14 cellular contexts compared by ENCODE assay signal in genomic region chr2:136376211-136376610, GRCh38.
DNase-seq lines count a peak whose midpoint lies in the region; ATAC-seq and TF ChIP-seq lines count a peak whose summit lies in the region.
"Had no signal": no experiment of that assay in that cellular context is flagged by ENCODE, and none has a peak within 500 bp of the region (broad histone marks: within the 10 kb centered on the region; RNA-seq: fewer than 3 reads in every experiment).

No MANE protein-coding gene starts in this region.

- H3K36me3 Mint-ChIP-seq in H9 (ENCODE audit: insufficient read depth in 1 of 3, low read depth in 3 of 3), result no peaks in the 10 kb centered on the region
- peaks cover 6% of the 10 kb centered on the region for H3K36me3 Mint-ChIP-seq in activated T-helper 1 cell treated with anti-CD3 and anti-CD28 coated beads, Interleukin-12 subunit alpha, Interleukin-12 subunit beta, Interleukin-2, Interleukin-4 antibody, amounts not matched to agents 30 ng/mL and 10 ng/mL and 1 ng/mL, durations not matched to agents 14 hours and 24 hours and 36 hours (ENCODE audit: low read depth)
- peaks cover 0 to 16% (median 0%) of the 10 kb centered on the region in 5 donors for H3K36me3 Mint-ChIP-seq in naive thymus-derived CD4-positive, alpha-beta T cell

- H4K20me1 ChIP-seq in H9 (ENCODE audit: control insufficient read depth, insufficient read depth, insufficient read length), result no peaks in the 10 kb centered on the region
- H4K20me1 ChIP-seq in PC-9 (ENCODE audit: insufficient read depth), result no peaks in the 10 kb centered on the region

- no peak overlapping the region for H3K18ac ChIP-seq in H9 (ENCODE audit: insufficient read length, low read depth, low read length)

- DNase-seq in NCI-H2029 (lab: John Stamatoyannopoulos, UW) (peak; percentile 13), NCI-H2029 treated with DMSO at 0.1 percent for 48 hours (lab: John Stamatoyannopoulos, UW) (no peak), H9 (peak; percentile 10), PC-9 (no peak), HK-2 (ENCODE audit: unreplicated experiment) (no peak)
- DNase-seq in activated T-helper 1 cell treated with anti-CD3 and anti-CD28 coated beads, Interleukin-12 subunit alpha, Interleukin-12 subunit beta, Interleukin-2, Interleukin-4 antibody, amounts not matched to agents 30 ng/mL and 10 ng/mL and 1 ng/mL, durations not matched to agents 14 hours and 24 hours and 36 hours (ENCODE audit: low spot score), result no peak
- peak in 1 of 9 donors; percentile 12 for DNase-seq in naive thymus-derived CD4-positive, alpha-beta T cell
- no peak for DNase-seq in central memory CD4-positive, alpha-beta T cell
- DNase-seq: 8988T, left cardiac atrium, NCI-H1092, SIG-M5, tibial artery had no signal

- H3K4me1 Mint-ChIP-seq in H9, result peaks cover 0 to 8% of the 10 kb centered on the region in 2 experiments; a peak in 2 of 4 replicates
- H3K4me1 Mint-ChIP-seq in activated T-helper 1 cell treated with anti-CD3 and anti-CD28 coated beads, Interleukin-12 subunit alpha, Interleukin-12 subunit beta, Interleukin-2, Interleukin-4 antibody, amounts not matched to agents 30 ng/mL and 10 ng/mL and 1 ng/mL, durations not matched to agents 14 hours and 24 hours and 36 hours (ENCODE audit: low read depth), result peaks cover 52% of the 10 kb centered on the region
- H3K4me1 Mint-ChIP-seq in naive thymus-derived CD4-positive, alpha-beta T cell, result peaks cover 15 to 57% (median 38%) of the 10 kb centered on the region in 7 donors

- H3K23me2 ChIP-seq in H9 (ENCODE audit: insufficient read length, low read depth, low read length, poor library complexity, severe bottlenecking), result no peaks in the 10 kb centered on the region

- H3K27me3 ChIP-seq in H9 (ENCODE audit: insufficient read depth, low read length), result no peaks in the 10 kb centered on the region
- no peaks in the 10 kb centered on the region for H3K27me3 ChIP-seq in naive thymus-derived CD4-positive, alpha-beta T cell (ENCODE audit: control insufficient read depth in 2 of 2, insufficient read depth in 2 of 2, low read length in 2 of 2)
- H3K27me3 ChIP-seq in PC-9 (ENCODE audit: insufficient read depth, low read depth), result no peaks in the 10 kb centered on the region
- H3K27me3 ChIP-seq: cardiac muscle cell, tibial artery had no signal

- H2AK5ac ChIP-seq in H9 (ENCODE audit: insufficient read length, low read length), result no peak overlapping the region

- no peaks in the 10 kb centered on the region for H3K79me1 ChIP-seq in H9 (ENCODE audit: insufficient read depth, low read depth, low read length, poor library complexity, severe bottlenecking)

- H4K8ac ChIP-seq in H9 (replicated peaks; ENCODE audit: insufficient read length, low read depth, low read length), result no peak overlapping the region

- H3K36me3 ChIP-seq in naive thymus-derived CD4-positive, alpha-beta T cell (ENCODE audit: control insufficient read depth in 2 of 3, insufficient read depth in 3 of 3, low read length in 3 of 3), result no peaks in the 10 kb centered on the region
- no peaks in the 10 kb centered on the region for H3K36me3 ChIP-seq in PC-9 (ENCODE audit: low read depth)
- H3K36me3 ChIP-seq: cardiac muscle cell, tibial artery had no signal

- no peak overlapping the region for H3K27ac Mint-ChIP-seq in H9
- H3K27ac Mint-ChIP-seq in activated T-helper 1 cell treated with anti-CD3 and anti-CD28 coated beads, Interleukin-12 subunit alpha, Interleukin-12 subunit beta, Interleukin-2, Interleukin-4 antibody, amounts not matched to agents 30 ng/mL and 10 ng/mL and 1 ng/mL, durations not matched to agents 14 hours and 24 hours and 36 hours, result peak overlapping the region; percentile 95
- peak overlapping the region in 8 of 9 donors; percentile 0 to 92 (median 70) for H3K27ac Mint-ChIP-seq in naive thymus-derived CD4-positive, alpha-beta T cell

- H3K9ac ChIP-seq in H9 (ENCODE audit: extremely low read depth, insufficient read length, low read length), result no peak overlapping the region

- no peak overlapping the region for H2BK12ac ChIP-seq in H9 (ENCODE audit: insufficient read length, low read depth, low read length)

- no peak overlapping the region for H3T11ph ChIP-seq in H9 (ENCODE audit: low read length)

- H3K56ac ChIP-seq in H9 (ENCODE audit: insufficient read length, low read depth, low read length), result no peak overlapping the region

- no CpG with 5 or more reads among the region's 6 CpGs for WGBS in H9 (ENCODE audit: extremely low coverage, insufficient read length, low lambda C conversion rate)

- H2BK5ac ChIP-seq in H9 (ENCODE audit: insufficient read length, low read length), result no peak overlapping the region

- no peak overlapping the region for H3K27ac ChIP-seq in H9 (ENCODE audit: insufficient read length, low read depth, low read length)
- no peak overlapping the region for H3K27ac ChIP-seq in naive thymus-derived CD4-positive, alpha-beta T cell (ENCODE audit: low read depth, low read length)
- H3K27ac ChIP-seq in PC-9, result no peak overlapping the region
- H3K27ac ChIP-seq: cardiac muscle cell, tibial artery had no signal

- no peaks in the 10 kb centered on the region for H3K4me1 ChIP-seq in H9 (ENCODE audit: insufficient read depth, low read length)
- peaks cover under 1 to 18% of the 10 kb centered on the region in 2 donors for H3K4me1 ChIP-seq in naive thymus-derived CD4-positive, alpha-beta T cell (ENCODE audit: control insufficient read depth in 2 of 2, insufficient read depth in 2 of 2, low read length in 2 of 2)
- H3K4me1 ChIP-seq in PC-9 (replicated peaks; ENCODE audit: insufficient read depth), result no peaks in the 10 kb centered on the region
- H3K4me1 ChIP-seq: tibial artery had no signal

- no peak overlapping the region for H2BK15ac ChIP-seq in H9 (ENCODE audit: low read depth, low read length)

- H3K9me2 ChIP-seq in PC-9 (ENCODE audit: insufficient read depth), result no peaks in the 10 kb centered on the region

- no TSS peak for BruUV-seq in PC-9 (replicated peaks; lab: Mats Ljungman, UMichigan)

- H4K91ac ChIP-seq in H9 (ENCODE audit: insufficient read length, low read depth, low read length), result no peak overlapping the region

- no peak for TF ChIP-seq CTCF in H9 (conservative IDR thresholded peaks at IDR 0.05)
- TF ChIP-seq CTCF in PC-9 (conservative IDR thresholded peaks at IDR 0.05), result no peak

- no peaks in the 10 kb centered on the region for H3K9me3 Mint-ChIP-seq in H9
- H3K9me3 Mint-ChIP-seq in activated T-helper 1 cell treated with anti-CD3 and anti-CD28 coated beads, Interleukin-12 subunit alpha, Interleukin-12 subunit beta, Interleukin-2, Interleukin-4 antibody, amounts not matched to agents 30 ng/mL and 10 ng/mL and 1 ng/mL, durations not matched to agents 14 hours and 24 hours and 36 hours, result peaks cover 8% of the 10 kb centered on the region
- H3K9me3 Mint-ChIP-seq in naive thymus-derived CD4-positive, alpha-beta T cell, result peaks cover 0 to 5% (median 0%) of the 10 kb centered on the region in 11 donors

- no peak overlapping the region for H3K4me3 ChIP-seq in naive thymus-derived CD4-positive, alpha-beta T cell (ENCODE audit: low read length)
- no peak overlapping the region for H3K4me3 ChIP-seq in PC-9
- H3K4me3 ChIP-seq: cardiac muscle cell, tibial artery had no signal

- CTCF ChIA-PET in naive thymus-derived CD4-positive, alpha-beta T cell (lab: Charles Lee), result interaction anchor here (0.6 to 11.5 kb wide), 9 partner anchors 8 to 641 kb away, joined by 3 to 270 read pairs (median 4); no protein-coding TSS in a partner anchor
- CTCF ChIA-PET in PC-9 (lab: Charles Lee), result no interaction called here

- H3K4me2 ChIP-seq in H9 (ENCODE audit: insufficient read depth, insufficient read length, low read length) (no peak overlapping the region), PC-9 (no peak overlapping the region)

- no peak overlapping the region for H4K5ac ChIP-seq in H9 (ENCODE audit: insufficient read length, low read depth, low read length)

- H3K14ac ChIP-seq in H9 (ENCODE audit: insufficient read depth, low read length), result no peak overlapping the region

- H3K9me3 ChIP-seq in H9 (ENCODE audit: control insufficient read depth, low read depth, low read length), result no peaks in the 10 kb centered on the region
- H3K9me3 ChIP-seq in naive thymus-derived CD4-positive, alpha-beta T cell (ENCODE audit: control insufficient read depth in 2 of 3, low read length in 3 of 3), result no peaks in the 10 kb centered on the region
- no peaks in the 10 kb centered on the region for H3K9me3 ChIP-seq in PC-9 (ENCODE audit: insufficient read depth, low read depth)
- H3K9me3 ChIP-seq: tibial artery had no signal

- no peaks in the 10 kb centered on the region for H3K79me2 ChIP-seq in H9 (ENCODE audit: insufficient read depth, low read length)
- no peaks in the 10 kb centered on the region for H3K79me2 ChIP-seq in PC-9 (ENCODE audit: low read depth)

- H2BK20ac ChIP-seq in H9 (ENCODE audit: low read depth, low read length, poor library complexity, severe bottlenecking), result no peak overlapping the region

- H3K23ac ChIP-seq in H9 (ENCODE audit: insufficient read length, low read depth, low read length), result no peak overlapping the region

- H3F3A ChIP-seq in PC-9 (ENCODE audit: insufficient read depth, low read depth), result no peaks in the 10 kb centered on the region

- no peak overlapping the region for H3K4me3 Mint-ChIP-seq in H9
- H3K4me3 Mint-ChIP-seq in activated T-helper 1 cell treated with anti-CD3 and anti-CD28 coated beads, Interleukin-12 subunit alpha, Interleukin-12 subunit beta, Interleukin-2, Interleukin-4 antibody, amounts not matched to agents 30 ng/mL and 10 ng/mL and 1 ng/mL, durations not matched to agents 14 hours and 24 hours and 36 hours, result no peak overlapping the region
- H3K4me3 Mint-ChIP-seq in naive thymus-derived CD4-positive, alpha-beta T cell, result no peak overlapping the region

- H3K4ac ChIP-seq in H9 (ENCODE audit: low read depth, low read length), result no peak overlapping the region

- no peak for ATAC-seq in naive thymus-derived CD4-positive, alpha-beta T cell

- H2AFZ ChIP-seq in H9 (ENCODE audit: low read length), result no peak overlapping the region
- H2AFZ ChIP-seq in PC-9, result no peak overlapping the region

- intact Hi-C loops in activated T-helper 1 cell treated with anti-CD3 and anti-CD28 coated beads, Interleukin-12 subunit alpha, Interleukin-12 subunit beta, Interleukin-2, Interleukin-4 antibody, amounts not matched to agents 30 ng/mL and 10 ng/mL and 1 ng/mL, durations not matched to agents 14 hours and 24 hours and 36 hours (cut with micrococcal nuclease), result no loop called here
- intact Hi-C loops in naive thymus-derived CD4-positive, alpha-beta T cell (cut with micrococcal nuclease), result loop anchor here (5.0 kb wide), 2 partner anchors 139 to 1459 kb away; partner anchors contain the start of gene CCNT2 (in 1 of the 2)
- intact Hi-C loops in PC-9 (cut with micrococcal nuclease; ENCODE audit: unreplicated experiment), result loop anchor here (5.0 kb wide), 2 partner anchors 254 to 389 kb away; partner anchors contain the start of gene DARS1

- H2BK120ac ChIP-seq in H9 (ENCODE audit: low read depth, low read length, poor library complexity, severe bottlenecking), result no peak overlapping the region

- POLR2A ChIA-PET in naive thymus-derived CD4-positive, alpha-beta T cell (lab: Charles Lee), result interaction anchor here (0.6 to 1.4 kb wide), 6 partner anchors 73 to 462 kb away, joined by 3 to 5 read pairs (median 4); no protein-coding TSS in a partner anchor
- POLR2A ChIA-PET in PC-9 (lab: Charles Lee; ENCODE audit: unreplicated experiment), result no interaction called here

- H3K27me3 Mint-ChIP-seq in H9 (ENCODE audit: low read depth), result no peaks in the 10 kb centered on the region; the same call in 1 of the 2 replicates
- H3K27me3 Mint-ChIP-seq in activated T-helper 1 cell treated with anti-CD3 and anti-CD28 coated beads, Interleukin-12 subunit alpha, Interleukin-12 subunit beta, Interleukin-2, Interleukin-4 antibody, amounts not matched to agents 30 ng/mL and 10 ng/mL and 1 ng/mL, durations not matched to agents 14 hours and 24 hours and 36 hours (ENCODE audit: insufficient read depth), result no peaks in the 10 kb centered on the region
- no peaks in the 10 kb centered on the region for H3K27me3 Mint-ChIP-seq in naive thymus-derived CD4-positive, alpha-beta T cell

Comparison
In these comparisons a context has a peak if more than half of its experiments do, and no peak if none do; other contexts are left out.
1. DNase-seq: peak in NCI-H2029 (single experiment) and H9 (single experiment); none in NCI-H2029 treated with DMSO at 0.1 percent for 48 hours (single experiment), activated T-helper 1 cell treated with anti-CD3 and anti-CD28 coated beads, Interleukin-12 subunit alpha, Interleukin-12 subunit beta, Interleukin-2, Interleukin-4 antibody, amounts not matched to agents 30 ng/mL and 10 ng/mL and 1 ng/mL, durations not matched to agents 14 hours and 24 hours and 36 hours (single experiment), PC-9 (0 of 2), HK-2 (single experiment) and central memory CD4-positive, alpha-beta T cell (single experiment).
2. H3K27ac Mint-ChIP-seq: peak in activated T-helper 1 cell treated with anti-CD3 and anti-CD28 coated beads, Interleukin-12 subunit alpha, Interleukin-12 subunit beta, Interleukin-2, Interleukin-4 antibody, amounts not matched to agents 30 ng/mL and 10 ng/mL and 1 ng/mL, durations not matched to agents 14 hours and 24 hours and 36 hours (single experiment) and naive thymus-derived CD4-positive, alpha-beta T cell (8 of 9); none in H9 (0 of 3).